27 cellular contexts compared by ENCODE assay signal in the genomic region with DNA sequence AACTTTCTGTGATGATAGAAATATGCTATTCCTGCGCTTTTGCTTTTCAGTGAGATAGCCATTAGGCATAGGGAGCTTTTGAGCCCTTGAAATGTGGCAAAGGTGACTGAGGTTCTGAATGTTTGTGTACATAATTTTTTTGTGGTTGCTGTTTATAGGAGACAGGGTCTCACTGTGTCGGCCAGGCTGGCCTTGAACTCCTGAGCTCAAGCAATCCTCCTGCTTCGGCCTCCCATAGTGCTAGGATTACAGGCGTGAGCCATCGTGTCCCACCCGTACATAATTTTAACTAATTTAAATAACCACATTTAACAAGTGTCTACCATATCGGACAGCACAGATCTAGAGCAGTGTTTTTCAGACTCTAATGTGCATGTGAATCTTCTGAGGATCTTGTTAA.
"Had no signal": no experiment of that assay in that cellular context is flagged by ENCODE, and none has a peak within 500 bp of the region (broad histone marks: within the 10 kb centered on the region; RNA-seq: fewer than 3 reads in every experiment).

No MANE protein-coding gene starts in this region.

- H3K27ac Mint-ChIP-seq: dendritic cell treated with granulocyte-macrophage colony-stimulating factor and Interleukin-4, amounts not matched to agents 40 ng/mL and 50 ng/mL, for 4 days; mesothelial cell of epicardium; stimulated activated memory B cell treated with anti-CD40 and anti-IgM and Interleukin-4, amounts not matched to agents 10 μg/mL and 1 μg/mL and 100 μg/mL, for 72 hours; T-helper 2 cell treated with Interferon-gamma antibody and Interleukin-4, amounts not matched to agents 5 μg/mL and 100 μg/mL, for 36 hours had no signal

- H3K9me3 Mint-ChIP-seq: central memory CD8-positive, alpha-beta T cell; dendritic cell treated with granulocyte-macrophage colony-stimulating factor and Interleukin-4, amounts not matched to agents 40 ng/mL and 50 ng/mL, for 4 days; stimulated activated memory B cell treated with anti-CD40 and anti-IgM and Interleukin-4, amounts not matched to agents 10 μg/mL and 1 μg/mL and 100 μg/mL, for 72 hours; stimulated activated naive CD8-positive, alpha-beta T cell treated with anti-CD3 and anti-CD28 coated beads, Interleukin-15, amount 100 ng/mL, for 72 hours; T-helper 2 cell treated with Interferon-gamma antibody and Interleukin-4, amounts not matched to agents 5 μg/mL and 100 μg/mL, for 36 hours had no signal

- H3K4me3 ChIP-seq: esophagus muscularis mucosa, heart right ventricle, pancreas, prostate gland, smooth muscle cell, upper lobe of left lung, vagina had no signal

- H3K4me3 Mint-ChIP-seq: activated CD4-positive, alpha-beta memory T cell treated with anti-CD3 and anti-CD28 coated beads for 36 hours; activated naive CD4-positive, alpha-beta T cell treated with anti-CD3 and anti-CD28 coated beads for 36 hours; central memory CD8-positive, alpha-beta T cell; dendritic cell treated with granulocyte-macrophage colony-stimulating factor and Interleukin-4, amounts not matched to agents 40 ng/mL and 50 ng/mL, for 4 days; mesothelial cell of epicardium; neural crest cell; stimulated activated memory B cell treated with anti-CD40 and anti-IgM and Interleukin-4, amounts not matched to agents 10 μg/mL and 1 μg/mL and 100 μg/mL, for 72 hours; stimulated activated naive CD8-positive, alpha-beta T cell treated with anti-CD3 and anti-CD28 coated beads, Interleukin-15, amount 100 ng/mL, for 72 hours; T-helper 2 cell treated with Interferon-gamma antibody and Interleukin-4, amounts not matched to agents 5 μg/mL and 100 μg/mL, for 36 hours had no signal

- H3K4me1 ChIP-seq: esophagus muscularis mucosa, heart right ventricle, pancreas, prostate gland, upper lobe of left lung, vagina had no signal

- H3K27me3 Mint-ChIP-seq: activated CD4-positive, alpha-beta memory T cell treated with anti-CD3 and anti-CD28 coated beads for 36 hours; central memory CD8-positive, alpha-beta T cell; dendritic cell treated with granulocyte-macrophage colony-stimulating factor and Interleukin-4, amounts not matched to agents 40 ng/mL and 50 ng/mL, for 4 days; naive B cell; stimulated activated memory B cell treated with anti-CD40 and anti-IgM and Interleukin-4, amounts not matched to agents 10 μg/mL and 1 μg/mL and 100 μg/mL, for 72 hours; stimulated activated naive CD8-positive, alpha-beta T cell treated with anti-CD3 and anti-CD28 coated beads, Interleukin-15, amount 100 ng/mL, for 72 hours had no signal

- H3K36me3 ChIP-seq: esophagus muscularis mucosa, pancreas, prostate gland, upper lobe of left lung, vagina had no signal

- H3K27ac ChIP-seq: esophagus muscularis mucosa, heart right ventricle, pancreas, prostate gland, upper lobe of left lung, vagina had no signal

- H3K9me3 ChIP-seq: pancreas, prostate gland, upper lobe of left lung had no signal

- ATAC-seq: heart right ventricle; pancreas; stimulated activated memory B cell treated with anti-CD40 and anti-IgM and Interleukin-4, amounts not matched to agents 10 μg/mL and 1 μg/mL and 100 μg/mL, for 72 hours; stimulated activated naive CD8-positive, alpha-beta T cell treated with anti-CD3 and anti-CD28 coated beads, Interleukin-15, amount 100 ng/mL, for 72 hours had no signal

- DNase-seq: activated CD4-positive, alpha-beta memory T cell treated with anti-CD3 and anti-CD28 coated beads for 36 hours; activated CD4-positive, alpha-beta T cell treated with anti-CD3 and anti-CD28 coated beads for 48 hours; activated effector memory CD4-positive, alpha-beta T cell treated with Interleukin-2 at 50 U/mL for 16 hours; activated naive CD4-positive, alpha-beta T cell treated with anti-CD3 and anti-CD28 coated beads for 36 hours; activated T-cell treated with anti-CD3 and anti-CD28 coated beads, Interleukin-2, amount 50 U/mL, for 48 hours; anterior cingulate cortex; foreskin melanocyte; heart right ventricle; naive B cell; nucleus accumbens; pancreas; stimulated activated CD4-positive, alpha-beta T cell treated with anti-CD3 and anti-CD28 coated beads, Interleukin-1b, Interleukin-23, amount 100 ng/mL, for 48 hours; stimulated activated CD4-positive, alpha-beta T cell treated with anti-CD3 and anti-CD28 coated beads, Interleukin-4, amount 100 ng/mL, for 4 hours; stimulated activated CD8-positive, alpha-beta memory T cell treated with anti-CD3 and anti-CD28 coated beads, Interleukin-4, amount 100 ng/mL, for 48 hours; stimulated activated naive CD8-positive, alpha-beta T cell treated with anti-CD3 and anti-CD28 coated beads, Interleukin-15, amount 100 ng/mL, for 72 hours; substantia nigra; upper lobe of left lung had no signal

- H3K27me3 ChIP-seq: esophagus muscularis mucosa, heart right ventricle, pancreas, upper lobe of left lung, vagina had no signal

- H3K4me1 Mint-ChIP-seq: mesothelial cell of epicardium; stimulated activated memory B cell treated with anti-CD40 and anti-IgM and Interleukin-4, amounts not matched to agents 10 μg/mL and 1 μg/mL and 100 μg/mL, for 72 hours had no signal
